14 cellular contexts compared by ENCODE assay signal in the genomic region with DNA sequence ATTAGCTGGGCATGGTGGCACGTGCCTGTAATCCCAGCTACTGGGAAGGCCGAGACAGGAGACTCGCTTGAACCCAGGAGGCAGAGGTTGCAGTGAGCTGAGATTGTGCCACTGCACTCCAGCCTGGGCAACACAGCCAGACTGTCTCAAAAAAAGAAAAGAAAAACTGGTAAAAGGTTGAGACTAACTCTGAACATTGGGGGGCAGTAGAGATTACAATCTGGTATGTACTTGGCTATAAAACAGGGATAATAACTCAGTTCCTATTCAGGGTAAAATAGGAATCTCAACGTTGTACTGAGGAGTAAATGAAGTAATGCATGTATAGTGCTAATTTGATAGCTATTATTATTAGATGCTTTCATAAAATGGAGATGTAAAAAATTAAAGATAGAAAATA. TPM values are rescaled to one million over a fixed set of nuclear protein-coding genes. Genes with fewer than 3 reads are reported as not detected.
DNase-seq lines count a peak whose midpoint lies in the region; ATAC-seq, FAIRE-seq and TF ChIP-seq lines count a peak whose summit lies in the region.
"Had no signal": no experiment of that assay in that cellular context is flagged by ENCODE, and none has a peak within 500 bp of the region (broad histone marks: within the 10 kb centered on the region; RNA-seq: fewer than 3 reads in every experiment).

No MANE protein-coding gene starts in this region.

- no peak for ATAC-seq in HG03139 (IDR thresholded peaks at IDR 0.05; ENCODE audit: unreplicated experiment)

- H3K4me3 ChIP-seq in choroid plexus epithelial cell (ENCODE audit: low read depth, low read length) = no peak overlapping the region
- H3K4me3 ChIP-seq: upper lobe of left lung had no signal

- FAIRE-seq in urothelium cell line (lab: Jason Lieb, UNC) = no peak

- TF ChIP-seq CTCF in choroid plexus epithelial cell (conservative IDR thresholded peaks at IDR 0.05; ENCODE audit: low read depth, low read length) = no peak

- DNase-seq in DMS53 treated with DMSO at 0.1 percent for 48 hours (lab: John Stamatoyannopoulos, UW; ENCODE audit: unreplicated experiment) = peak; percentile 13
- DNase-seq in Kasumi-1 (lab: John Stamatoyannopoulos, UW) = peak; percentile 3 to 44
- DNase-seq in choroid plexus epithelial cell (ENCODE audit: low read depth) = peak; percentile 1
- DNase-seq in myocyte (ENCODE audit: low read depth) = peak; percentile 16
- DNase-seq in cortex of kidney (lab: John Stamatoyannopoulos, UW) = no peak
- DNase-seq in SIG-M5 (lab: John Stamatoyannopoulos, UW) = no peak
- DNase-seq in urothelium cell line (ENCODE audit: low spot score) = no peak
- DNase-seq: activated CD4-positive, alpha-beta T cell treated with anti-CD3 and anti-CD28 coated beads, Interleukin-2, amount 50 U/mL, for 1 hour; effector CD4-positive, alpha-beta T cell; NCI-H1417 treated with DMSO at 0.1 percent for 48 hours; nucleus accumbens; SHP77 treated with DMSO at 0.1 percent for 48 hours; upper lobe of left lung had no signal

RNA-seq across cellular contexts. Expression of gene KLF8, which starts 12.5 kb away (rescaled TPM):
- 1.9 and 2.0 TPM in 2 replicates for total RNA-seq in myocyte
- 1.2 TPM for polyA plus RNA-seq in myocyte (2012)

Comparison
In these comparisons a context has a peak if more than half of its experiments do, and no peak if none do; other contexts are left out.
1. DNase-seq: peak in DMS53 treated with DMSO at 0.1 percent for 48 hours (single experiment), Kasumi-1 (2 of 2), choroid plexus epithelial cell (single experiment) and myocyte (single experiment); none in cortex of kidney (single experiment), SIG-M5 (single experiment) and urothelium cell line (single experiment).